ENCODE assay signal across 2 cellular contexts in genomic region chr1:15244813-15245212, GRCh38.
A peak's percentile ranks its signal among the peaks of the same experiment; 100 is the strongest.
TF ChIP-seq lines count a peak whose summit lies in the region.

No MANE protein-coding gene starts in this region.

TF ChIP-seq in GM23338, 12 proteins besides CTCF, POLR2A, EP300 and RAD21 (continued from another document):
- TF ChIP-seq ETS1 (IDR thresholded peaks at IDR 0.05) (no peak), JUNB (IDR thresholded peaks at IDR 0.05; ENCODE audit: unreplicated experiment) (no peak), REST (IDR thresholded peaks at IDR 0.05; ENCODE audit: unreplicated experiment) (no peak), EZH2 (IDR thresholded peaks at IDR 0.05; ENCODE audit: low read depth, unreplicated experiment) (no peak), ZNF331 (CRISPR knock-in tag; IDR thresholded peaks at IDR 0.05; ENCODE audit: low read depth) (no peak)

TF ChIP-seq in K562, 482 proteins besides CTCF, POLR2A, EP300 and RAD21 (continued from another document):
- TF ChIP-seq BHLHE40 (IDR thresholded peaks at IDR 0.05; ENCODE audit: low read length) (peak; percentile 45; the same call in 1 of the 2 replicates), BCL6 (CRISPR knock-in tag; IDR thresholded peaks at IDR 0.05) (peak; percentile 76; the same call in 1 of the 2 replicates), TFE3 (CRISPR knock-in tag; IDR thresholded peaks at IDR 0.05) (peak; percentile 65), SAP30 (IDR thresholded peaks at IDR 0.05; ENCODE audit: borderline replicate concordance, insufficient read depth, low read depth, low read length, poor library complexity, severe bottlenecking) (no peak), ZNF696 (CRISPR knock-in tag; conservative IDR thresholded peaks at IDR 0.05) (no peak), TCF7L2 (IDR thresholded peaks at IDR 0.05; ENCODE audit: low read depth, low read length) (no peak), L3MBTL2 (IDR thresholded peaks at IDR 0.05) (peak; percentile 27; the same call in 1 of the 2 replicates), RAD51 (IDR thresholded peaks at IDR 0.05; ENCODE audit: borderline replicate concordance, low read depth) (peak; percentile 48; the same call in 1 of the 2 replicates), ZNF766 (CRISPR knock-in tag; conservative IDR thresholded peaks at IDR 0.05) (peak; percentile 99)
TF ChIP-seq in K562: peak in this region for 8.
